Comparison of ENCODE assay signal across 8 cellular contexts in genomic region chr7:105521027-105521730, GRCh38. TPM values are rescaled to one million over a fixed set of nuclear protein-coding genes. Genes with fewer than 3 reads are reported as not detected.
A peak's percentile ranks its signal among the peaks of the same experiment; 100 is the strongest.
DNase-seq lines count a peak whose midpoint lies in the region; ATAC-seq and TF ChIP-seq lines count a peak whose summit lies in the region.

No MANE protein-coding gene starts in this region.

- H3K27me3 ChIP-seq in HUES48 (ENCODE audit: control insufficient read depth, insufficient read depth, low read length) (no peaks in the 10 kb centered on the region), OCI-LY3 (ENCODE audit: low read depth, low read length) (no peaks in the 10 kb centered on the region), transverse colon (no peaks in the 10 kb centered on the region)

- H3K4me3 ChIP-seq in HUES48 (ENCODE audit: low read depth, low read length): peak overlapping the region; percentile 79
- H3K4me3 ChIP-seq in OCI-LY3 (ENCODE audit: low read length): peak overlapping the region; percentile 87
- H3K4me3 ChIP-seq in transverse colon: peak overlapping the region; percentile 47 to 85 (median 67)

- H3K9me3 ChIP-seq in HUES48 (ENCODE audit: control insufficient read depth, insufficient read depth, low read length) (no peaks in the 10 kb centered on the region), OCI-LY3 (ENCODE audit: insufficient read depth, low read length) (no peaks in the 10 kb centered on the region), transverse colon (no peaks in the 10 kb centered on the region)

- in situ Hi-C loops in transverse colon (cut with MboI; ENCODE audit: low pct_ligation_motif_present in 1 of 4, low pct_unique_long_range_greater_than_20kb in 1 of 4, low sequenced_read_pairs in 3 of 4): no loop called here

- intact Hi-C loops in transverse colon (cut with DNase I; ENCODE audit: low total_unique reads): no loop called here

- H3K4me1 ChIP-seq in HUES48 (ENCODE audit: control insufficient read depth, insufficient read depth, low read length) (peaks cover 4% of the 10 kb centered on the region), OCI-LY3 (ENCODE audit: low read length) (peaks cover 8% of the 10 kb centered on the region; the same call in 1 of the 2 replicates), transverse colon (peaks cover 4 to 17% (median 12%) of the 10 kb centered on the region in 4 donors)

- H3K27me3 Mint-ChIP-seq in activated naive CD4-positive, alpha-beta T cell treated with anti-CD3 and anti-CD28 coated beads, Interleukin-2, amount 10 ng/mL, durations not matched to agents 7 days and 5 days: no peaks in the 10 kb centered on the region

- DNase-seq in DMS153 treated with DMSO at 0.1 percent for 48 hours (lab: John Stamatoyannopoulos, UW; ENCODE audit: unreplicated experiment): peak; percentile 55
- peak; percentile 53 for DNase-seq in activated naive CD4-positive, alpha-beta T cell treated with anti-CD3 and anti-CD28 coated beads, Interleukin-2, amount 10 ng/mL, durations not matched to agents 7 days and 5 days
- peak; percentile 63 for DNase-seq in glomerular visceral epithelial cell (ENCODE audit: extremely low spot score)
- DNase-seq in nucleus accumbens (lab: John Stamatoyannopoulos, UW): peak in 46 of 56 donors; percentile 15 to 71 (median 42)
- DNase-seq in transverse colon: peak; percentile 61

- H2AFZ ChIP-seq in OCI-LY3 (ENCODE audit: low read depth, low read length): peak overlapping the region; percentile 28

- peaks cover 20% of the 10 kb centered on the region for H3K4me1 Mint-ChIP-seq in activated naive CD4-positive, alpha-beta T cell treated with anti-CD3 and anti-CD28 coated beads, Interleukin-2, amount 10 ng/mL, durations not matched to agents 7 days and 5 days

- CTCF ChIA-PET in activated naive CD4-positive, alpha-beta T cell treated with anti-CD3 and anti-CD28 coated beads, Interleukin-2, amount 10 ng/mL, durations not matched to agents 7 days and 5 days (lab: Charles Lee): interaction anchor here (2.9 kb wide), 1 partner anchor 10 kb away, joined by 11 read pairs; the partner anchor contains the start of gene RINT1

- peaks cover 57% of the 10 kb centered on the region for H3K79me2 ChIP-seq in OCI-LY3 (ENCODE audit: low read length)

- WGBS in transverse colon (ENCODE audit: low coverage in 1 of 2), 2 donors: 10 to 11% methylated on average over 9 to 25 of the region's 25 CpGs

- peak overlapping the region; percentile 88 for H3K27ac Mint-ChIP-seq in activated naive CD4-positive, alpha-beta T cell treated with anti-CD3 and anti-CD28 coated beads, Interleukin-2, amount 10 ng/mL, durations not matched to agents 7 days and 5 days

- H3K36me3 Mint-ChIP-seq in activated naive CD4-positive, alpha-beta T cell treated with anti-CD3 and anti-CD28 coated beads, Interleukin-2, amount 10 ng/mL, durations not matched to agents 7 days and 5 days: peaks cover 8% of the 10 kb centered on the region

- peak overlapping the region; percentile 95 for H3K4me3 Mint-ChIP-seq in activated naive CD4-positive, alpha-beta T cell treated with anti-CD3 and anti-CD28 coated beads, Interleukin-2, amount 10 ng/mL, durations not matched to agents 7 days and 5 days

- TF ChIP-seq CTCF in OCI-LY3 (IDR thresholded peaks at IDR 0.05; ENCODE audit: low read depth, low read length) (no peak), transverse colon (IDR thresholded peaks at IDR 0.05) (no peak)

- ATAC-seq in GM21528 (IDR thresholded peaks at IDR 0.05; ENCODE audit: low FRiP score, unreplicated experiment): peak; percentile 45

- H3K9me3 Mint-ChIP-seq in activated naive CD4-positive, alpha-beta T cell treated with anti-CD3 and anti-CD28 coated beads, Interleukin-2, amount 10 ng/mL, durations not matched to agents 7 days and 5 days: no peaks in the 10 kb centered on the region

- H4K20me1 ChIP-seq in OCI-LY3 (ENCODE audit: insufficient read depth, low read length): peaks cover 3% of the 10 kb centered on the region; the same call in 1 of the 2 replicates

- no peak for TF ChIP-seq POLR2A in transverse colon (IDR thresholded peaks at IDR 0.05)

- peak overlapping the region; percentile 84 for H3K9ac ChIP-seq in HUES48 (ENCODE audit: low read depth, low read length)
- H3K9ac ChIP-seq in OCI-LY3 (ENCODE audit: low read length): peak overlapping the region; percentile 73

- H3K27ac ChIP-seq in HUES48 (ENCODE audit: low read depth, low read length): peak overlapping the region; percentile 95
- peak overlapping the region; percentile 20 for H3K27ac ChIP-seq in OCI-LY3 (ENCODE audit: low read length)
- H3K27ac ChIP-seq in transverse colon: peak overlapping the region; percentile 89 to 92 (median 90)

- TF ChIP-seq EP300 in transverse colon (IDR thresholded peaks at IDR 0.05; ENCODE audit: low read depth): no peak

- peak overlapping the region; percentile 73 for H3K4me2 ChIP-seq in OCI-LY3 (ENCODE audit: low read length)

- H3K36me3 ChIP-seq in HUES48 (ENCODE audit: control insufficient read depth, insufficient read depth, low read length): peaks cover 26% of the 10 kb centered on the region
- peaks cover 6% of the 10 kb centered on the region for H3K36me3 ChIP-seq in OCI-LY3 (replicated peaks; ENCODE audit: low read depth, low read length)
- H3K36me3 ChIP-seq in transverse colon: no peaks in the 10 kb centered on the region

RNA-seq across cellular contexts. Expression of gene PUS7, which starts 0.9 kb away (rescaled TPM):
- total RNA-seq in transverse colon: 1 to 10 TPM; 1.9 to 7.0 (median 4.9) TPM

RNA-seq across cellular contexts. Expression of gene RINT1, which starts 10.8 kb away (rescaled TPM):
- 10 to 100 TPM in 3 of 4 donors, 1 to 10 TPM in 1; 10.0 to 37.2 (median 19.0) TPM for total RNA-seq in transverse colon

Comparison
In these comparisons a context has a peak if more than half of its experiments do, and no peak if none do; other contexts are left out.
1. Peak in every context shown above with its lines: DNase-seq, ATAC-seq, H3K4me3 ChIP-seq and H3K27ac ChIP-seq.
2. H3K27ac ChIP-seq: peak in every context shown above with its lines; median percentile 95 in HUES48; 90 in transverse colon; 20 in OCI-LY3.